In the genomic region with DNA sequence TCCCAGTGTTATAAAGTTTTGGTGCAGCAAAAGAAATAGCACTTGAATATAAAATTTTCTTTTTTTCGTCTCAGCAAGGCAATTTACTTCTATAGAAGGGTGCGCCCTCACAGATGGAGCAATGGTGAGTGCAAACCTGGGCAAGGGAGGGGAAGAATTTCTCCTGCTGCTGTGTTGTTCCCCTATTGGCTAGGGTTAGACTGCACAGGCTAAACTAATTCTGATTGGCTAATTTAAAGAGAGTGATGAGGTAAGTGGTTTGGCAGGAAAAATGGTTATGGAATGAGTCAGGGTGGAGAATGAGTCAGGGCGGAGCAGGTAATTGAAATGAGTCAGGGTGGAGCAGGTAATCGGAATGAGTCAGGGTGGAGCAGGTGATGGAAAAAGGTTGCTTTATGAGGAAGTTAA, we compare ENCODE assay signal across 7 cellular contexts. TPM values are rescaled to one million over a fixed set of nuclear protein-coding genes. Genes with fewer than 3 reads are reported as not detected.
A peak's percentile ranks its signal among the peaks of the same experiment; 100 is the strongest.
DNase-seq lines count a peak whose midpoint lies in the region; ATAC-seq and TF ChIP-seq lines count a peak whose summit lies in the region.
"Not testable (repeated sequence)": the region's sequence is repeated elsewhere in the genome, so short reads cannot be mapped to it uniquely, and the experiment has no call there.

No MANE protein-coding gene starts in this region.

- not testable (repeated sequence) for TF ChIP-seq POLR2A in HCT116 (IDR thresholded peaks at IDR 0.05; ENCODE audit: borderline replicate concordance, extremely low read depth, insufficient read depth, insufficient read length)

- H3K27ac Mint-ChIP-seq in activated CD8-positive, alpha-beta memory T cell treated with anti-CD3 and anti-CD28 coated beads, Interleukin-2, amount 10 ng/mL, durations not matched to agents 7 days and 5 days = not testable (repeated sequence)
- peak overlapping the region; percentile 67 to 90 for H3K27ac Mint-ChIP-seq in activated naive CD4-positive, alpha-beta T cell treated with anti-CD3 and anti-CD28 coated beads, Interleukin-2, amount 50 U/mL, for 72 hours

- H3K9me2 ChIP-seq in HCT116 (ENCODE audit: insufficient read depth) = not testable (repeated sequence)

- not testable (repeated sequence) for BruUV-seq in HCT116 (replicated peaks; lab: Mats Ljungman, UMichigan)

- RAD21 ChIA-PET in HCT116 (lab: Charles Lee; ENCODE audit: low non-redundant PET in 1 of 2, low total read pairs in 2 of 2, uncharacterized antibody in 2 of 2, unreplicated experiment in 2 of 2) = not testable (repeated sequence)

- CTCF ChIA-PET in HCT116 (lab: Charles Lee); activated CD8-positive, alpha-beta memory T cell treated with anti-CD3 and anti-CD28 coated beads, Interleukin-2, amount 10 ng/mL, durations not matched to agents 7 days and 5 days (lab: Charles Lee): not testable (repeated sequence)

- peak; percentile 82 for ATAC-seq in HCT116
- peak; percentile 31; the same call in 2 of the 3 replicates for ATAC-seq in RWPE2 (ENCODE audit: low read depth)
- ATAC-seq in activated CD8-positive, alpha-beta memory T cell treated with anti-CD3 and anti-CD28 coated beads, Interleukin-2, amount 10 ng/mL, durations not matched to agents 7 days and 5 days = peak; percentile 12
- peak; percentile 84 to 86 for ATAC-seq in activated naive CD4-positive, alpha-beta T cell treated with anti-CD3 and anti-CD28 coated beads, Interleukin-2, amount 50 U/mL, for 72 hours
- peak; percentile 64 for ATAC-seq in left colon

- not testable (repeated sequence) for H3K4me3 Mint-ChIP-seq in activated CD8-positive, alpha-beta memory T cell treated with anti-CD3 and anti-CD28 coated beads, Interleukin-2, amount 10 ng/mL, durations not matched to agents 7 days and 5 days

- H4K20me1 ChIP-seq in HCT116 (ENCODE audit: insufficient read depth) = not testable (repeated sequence)

- not testable (repeated sequence) for H2AFZ ChIP-seq in HCT116 (ENCODE audit: low read depth, low read length, poor library complexity, severe bottlenecking)

- not testable (repeated sequence) for H3K27me3 ChIP-seq in HCT116 (ENCODE audit: insufficient read depth, low read length); RWPE2 (ENCODE audit: insufficient read depth, poor library complexity, severe bottlenecking)

- peaks cover 17% of the 10 kb centered on the region for H3K4me1 Mint-ChIP-seq in activated CD8-positive, alpha-beta memory T cell treated with anti-CD3 and anti-CD28 coated beads, Interleukin-2, amount 10 ng/mL, durations not matched to agents 7 days and 5 days

- peak overlapping the region; percentile 35 for H3K4me2 ChIP-seq in HCT116 (ENCODE audit: low read length)

- H3K27me3 Mint-ChIP-seq in activated CD8-positive, alpha-beta memory T cell treated with anti-CD3 and anti-CD28 coated beads, Interleukin-2, amount 10 ng/mL, durations not matched to agents 7 days and 5 days = not testable (repeated sequence)

- intact Hi-C loops in HCT116 (cut with micrococcal nuclease); left colon (cut with DNase I, micrococcal nuclease): not testable (repeated sequence)

- peaks cover 0 to 18% of the 10 kb centered on the region in 2 experiments; a peak in 2 of 4 replicates for H3K4me1 ChIP-seq in HCT116 (ENCODE audit: control insufficient read depth in 1 of 2, insufficient read depth in 2 of 2, low read length in 2 of 2)
- not testable (repeated sequence) for H3K4me1 ChIP-seq in RWPE2 (ENCODE audit: insufficient read depth, poor library complexity, severe bottlenecking)

- not testable (repeated sequence) for H3K79me2 ChIP-seq in HCT116 (ENCODE audit: insufficient read depth, low read length)

- H3K36me3 Mint-ChIP-seq in activated CD8-positive, alpha-beta memory T cell treated with anti-CD3 and anti-CD28 coated beads, Interleukin-2, amount 10 ng/mL, durations not matched to agents 7 days and 5 days = peaks cover 16% of the 10 kb centered on the region
- H3K36me3 Mint-ChIP-seq in activated naive CD4-positive, alpha-beta T cell treated with anti-CD3 and anti-CD28 coated beads, Interleukin-2, amount 50 U/mL, for 72 hours = peaks cover 24 to 37% of the 10 kb centered on the region in 2 donors

- H3K9ac ChIP-seq in HCT116 (ENCODE audit: low read length) = not testable (repeated sequence)

- H3K9me3 ChIP-seq in HCT116 (ENCODE audit: control insufficient read depth in 1 of 2, insufficient read depth in 1 of 2, low read depth in 1 of 2, low read length in 2 of 2) (peaks cover 5 to 15% of the 10 kb centered on the region in 2 experiments; a peak in 3 of 4 replicates), RWPE2 (ENCODE audit: severe bottlenecking) (peaks cover 15% of the 10 kb centered on the region)

- H3K36me3 ChIP-seq in HCT116 (ENCODE audit: control insufficient read depth in 1 of 2, insufficient read depth in 2 of 2, low read length in 2 of 2); RWPE2 (ENCODE audit: low read depth): not testable (repeated sequence)

- H3K27ac ChIP-seq in HCT116 (ENCODE audit: low read depth, low read length) = peak overlapping the region; percentile 44; the same call in 1 of the 2 replicates
- H3K27ac ChIP-seq in RWPE2 (ENCODE audit: poor library complexity, severe bottlenecking) = peak overlapping the region; percentile 18

- 0 out of 4 replicates have a peak overlapping the region, but pooled peaks of 1 of the 2 experiments have one; percentile 10 for H3K4me3 ChIP-seq in HCT116 (replicated peaks in 1 of 2; ENCODE audit: low read depth in 1 of 2, low read length in 2 of 2)
- not testable (repeated sequence) for H3K4me3 ChIP-seq in RWPE2 (ENCODE audit: severe bottlenecking); epithelial cell of esophagus (ENCODE audit: low read length)

- POLR2A ChIA-PET in HCT116 (lab: Charles Lee) = not testable (repeated sequence)

- not testable (repeated sequence) for TF ChIP-seq RAD21 in HCT116 (IDR thresholded peaks at IDR 0.05; ENCODE audit: low read depth)

- peaks cover 14% of the 10 kb centered on the region for H3K9me3 Mint-ChIP-seq in activated CD8-positive, alpha-beta memory T cell treated with anti-CD3 and anti-CD28 coated beads, Interleukin-2, amount 10 ng/mL, durations not matched to agents 7 days and 5 days (ENCODE audit: low read depth)
- peaks cover 14 to 21% of the 10 kb centered on the region in 2 donors for H3K9me3 Mint-ChIP-seq in activated naive CD4-positive, alpha-beta T cell treated with anti-CD3 and anti-CD28 coated beads, Interleukin-2, amount 50 U/mL, for 72 hours

- DNase-seq in HCT116 (ENCODE audit: low read depth, low spot score) (peak; percentile 61), epithelial cell of esophagus (ENCODE audit: low read depth) (peak; percentile 85)
- DNase-seq in RWPE2 (ENCODE audit: low spot score); activated CD8-positive, alpha-beta memory T cell treated with anti-CD3 and anti-CD28 coated beads, Interleukin-2, amount 10 ng/mL, durations not matched to agents 7 days and 5 days; left colon: not testable (repeated sequence)
- DNase-seq in activated naive CD4-positive, alpha-beta T cell treated with anti-CD3 and anti-CD28 coated beads, Interleukin-2, amount 50 U/mL, for 72 hours (ENCODE audit: low spot score in 2 of 2) = peak in 1 of 2 donors; percentile 22
- peak; percentile 13 for DNase-seq in stimulated activated CD4-positive, alpha-beta T cell treated with anti-CD3 and anti-CD28 coated beads, Interleukin-4, amount 100 ng/mL, for 24 hours

- not testable (repeated sequence) for TF ChIP-seq CTCF in HCT116 (IDR thresholded peaks at IDR 0.05 in 2 of 3, conservative IDR thresholded peaks at IDR 0.05 in 1 of 3; ENCODE audit: borderline replicate concordance in 1 of 3, insufficient read depth in 1 of 3, low read depth in 2 of 3, low read length in 2 of 3); RWPE2 (IDR thresholded peaks at IDR 0.05; ENCODE audit: poor library complexity, severe bottlenecking); epithelial cell of esophagus (IDR thresholded peaks at IDR 0.05; ENCODE audit: insufficient read depth, low read depth, low read length, missing control alignments)

TF ChIP-seq in HCT116, 20 proteins besides CTCF, POLR2A, EP300 and RAD21:
- TF ChIP-seq SIN3A (IDR thresholded peaks at IDR 0.05; ENCODE audit: low read depth) = peak; percentile 23; the same call in 1 of the 2 replicates
- peak; percentile 90 for TF ChIP-seq JUND (IDR thresholded peaks at IDR 0.05)
- TF ChIP-seq FOSL1 (IDR thresholded peaks at IDR 0.05; ENCODE audit: low read depth) = peak; percentile 92
- TF ChIP-seq SP1 (IDR thresholded peaks at IDR 0.05; ENCODE audit: low read depth) = peak; percentile 70
- peak; percentile 96 for TF ChIP-seq CBX3 (IDR thresholded peaks at IDR 0.05; ENCODE audit: low read depth)
- peak; percentile 48; the same call in 1 of the 2 replicates for TF ChIP-seq CEBPB (IDR thresholded peaks at IDR 0.05; ENCODE audit: low read depth)
- peak; percentile 39; the same call in 1 of the 2 replicates for TF ChIP-seq SRF (IDR thresholded peaks at IDR 0.05; ENCODE audit: low read depth)
- TF ChIP-seq, protein P1, sequence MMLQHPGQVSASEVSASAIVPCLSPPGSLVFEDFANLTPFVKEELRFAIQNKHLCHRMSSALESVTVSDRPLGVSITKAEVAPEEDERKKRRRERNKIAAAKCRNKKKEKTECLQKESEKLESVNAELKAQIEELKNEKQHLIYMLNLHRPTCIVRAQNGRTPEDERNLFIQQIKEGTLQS (IDR thresholded peaks at IDR 0.05) = 0 out of 2 replicates have a peak, but pooled peaks have one; percentile 39

RNA-seq across cellular contexts. Expression of a gene that starts 20.7 kb away (rescaled TPM):
- total RNA-seq in HCT116 (2021; ENCODE audit: unreplicated experiment) (56.5 TPM), left colon (10 to 100 TPM; 35.9 to 43.4 TPM)
- polyA plus RNA-seq in HCT116 (2012) = 34.9 and 39.5 TPM in 2 replicates
- 10 to 100 TPM; 27.0 to 32.9 TPM for total RNA-seq in activated CD8-positive, alpha-beta memory T cell treated with anti-CD3 and anti-CD28 coated beads, Interleukin-2, amount 10 ng/mL, durations not matched to agents 7 days and 5 days
- 10 to 100 TPM; 29.4 to 29.9 TPM for total RNA-seq in activated naive CD4-positive, alpha-beta T cell treated with anti-CD3 and anti-CD28 coated beads, Interleukin-2, amount 50 U/mL, for 72 hours

Comparison
In these comparisons a context has a peak if more than half of its experiments do, and no peak if none do; other contexts are left out.
1. ATAC-seq: peak in every context shown above with its lines; median percentile 85 in activated naive CD4-positive, alpha-beta T cell treated with anti-CD3 and anti-CD28 coated beads, Interleukin-2, amount 50 U/mL, for 72 hours; 82 in HCT116; 64 in left colon; 31 in RWPE2; 12 in activated CD8-positive, alpha-beta memory T cell treated with anti-CD3 and anti-CD28 coated beads, Interleukin-2, amount 10 ng/mL, durations not matched to agents 7 days and 5 days.